23 cellular contexts compared by ENCODE assay signal in genomic region chr9:114426046-114426948, GRCh38.
"Had no signal": no experiment of that assay in that cellular context is flagged by ENCODE, and none has a peak within 500 bp of the region (broad histone marks: within the 10 kb centered on the region; RNA-seq: fewer than 3 reads in every experiment).

No MANE protein-coding gene starts in this region.

- H3K4me3 ChIP-seq: esophagus squamous epithelium, gastroesophageal sphincter, left ventricle myocardium inferior, lung, prostate gland, right lobe of liver, stomach, thoracic aorta, transverse colon had no signal

- H3K9ac ChIP-seq: parathyroid adenoma had no signal

- H3K27me3 ChIP-seq: esophagus squamous epithelium, gastroesophageal sphincter, right lobe of liver, stomach, transverse colon had no signal

- H3K36me3 ChIP-seq: esophagus squamous epithelium, left ventricle myocardium inferior, prostate gland, right lobe of liver, thoracic aorta, transverse colon had no signal

- ATAC-seq: gastroesophageal sphincter, right lobe of liver had no signal

- H3K4me1 ChIP-seq: esophagus squamous epithelium, gastroesophageal sphincter, left ventricle myocardium inferior, parathyroid adenoma, prostate gland, right lobe of liver, stomach, transverse colon had no signal

- H3K27ac ChIP-seq: esophagus squamous epithelium, gastroesophageal sphincter, left ventricle myocardium inferior, parathyroid adenoma, prostate gland, right lobe of liver, stomach, thoracic aorta, transverse colon had no signal

- H3K79me2 ChIP-seq: parathyroid adenoma had no signal

- H3K9me3 ChIP-seq: esophagus squamous epithelium, gastroesophageal sphincter, left ventricle myocardium inferior, prostate gland, right lobe of liver, stomach, thoracic aorta, transverse colon had no signal

- FAIRE-seq: colon, keratinocyte, urothelium cell line had no signal

- H2AFZ ChIP-seq: parathyroid adenoma had no signal

- DNase-seq: esophagus squamous epithelium; foreskin fibroblast; glutamatergic neuron; immature natural killer cell; left ventricle myocardium inferior; mesenchymal stem cell; naive B cell; occipital lobe; stimulated activated CD4-positive, alpha-beta T cell treated with anti-CD3 and anti-CD28 coated beads, Interleukin-2, amount 100 ng/mL, for 24 hours; stimulated activated CD4-positive, alpha-beta T cell treated with anti-CD3 and anti-CD28 coated beads, Interleukin-4, amount 100 ng/mL, for 4 hours; stimulated activated naive CD4-positive, alpha-beta T cell; stomach; substantia nigra; transverse colon had no signal
